In genomic region chr2:235029054-235029453, GRCh38 we compare ENCODE assay signal across 21 cellular contexts.
A peak's percentile ranks its signal among the peaks of the same experiment; 100 is the strongest.
DNase-seq lines count a peak whose midpoint lies in the region; ATAC-seq, FAIRE-seq and TF ChIP-seq lines count a peak whose summit lies in the region.
"Had no signal": no experiment of that assay in that cellular context is flagged by ENCODE, and none has a peak within 500 bp of the region (broad histone marks: within the 10 kb centered on the region; RNA-seq: fewer than 3 reads in every experiment).

No MANE protein-coding gene starts in this region.

- no peak overlapping the region for H3K27ac ChIP-seq in heart right ventricle
- peak overlapping the region; percentile 100 for H3K27ac ChIP-seq in RWPE2 (ENCODE audit: poor library complexity, severe bottlenecking)
- no peak overlapping the region for H3K27ac ChIP-seq in small intestine (ENCODE audit: low read depth in 1 of 2, low read length in 1 of 2)
- H3K27ac ChIP-seq: BLaER1 treated with 17β-estradiol and CSF1 and Interleukin-3, amounts not matched to agents 10 nM and 100 nM; KMS-11 had no signal

- H3K9me3 ChIP-seq in heart right ventricle: no peaks in the 10 kb centered on the region
- H3K9me3 ChIP-seq in RWPE2 (ENCODE audit: severe bottlenecking): no peaks in the 10 kb centered on the region
- no peaks in the 10 kb centered on the region for H3K9me3 ChIP-seq in small intestine (ENCODE audit: control insufficient read depth, low read depth)
- H3K9me3 ChIP-seq: BLaER1 treated with 17β-estradiol and CSF1 and Interleukin-3, amounts not matched to agents 10 nM and 100 nM had no signal

- 82 to 91% methylated on average over 7 of the region's 7 CpGs for WGBS in heart right ventricle, 2 donors
- WGBS in small intestine, 3 donors: 85 to 89% (median 85%) methylated on average over 7 of the region's 7 CpGs

- no peaks in the 10 kb centered on the region for H3K27me3 Mint-ChIP-seq in nephron progenitor cell (ENCODE audit: low read depth, poor library complexity)

- TF ChIP-seq CTCF in heart right ventricle (IDR thresholded peaks at IDR 0.05) (no peak), RWPE2 (IDR thresholded peaks at IDR 0.05; ENCODE audit: poor library complexity, severe bottlenecking) (no peak), nephron progenitor cell (IDR thresholded peaks at IDR 0.05) (no peak)

- H3K27me3 ChIP-seq in heart right ventricle (no peaks in the 10 kb centered on the region), RWPE2 (ENCODE audit: insufficient read depth, poor library complexity, severe bottlenecking) (no peaks in the 10 kb centered on the region), small intestine (ENCODE audit: control insufficient read depth in 2 of 2, insufficient read depth in 2 of 2, low read length in 2 of 2) (no peaks in the 10 kb centered on the region)
- H3K27me3 ChIP-seq: BLaER1 treated with 17β-estradiol and CSF1 and Interleukin-3, amounts not matched to agents 10 nM and 100 nM had no signal

- H3K36me3 ChIP-seq in heart right ventricle (no peaks in the 10 kb centered on the region), RWPE2 (ENCODE audit: low read depth) (no peaks in the 10 kb centered on the region; the same call in none of the 2 replicates), small intestine (ENCODE audit: control insufficient read depth in 2 of 2, insufficient read depth in 2 of 2, low read length in 2 of 2) (no peaks in the 10 kb centered on the region)
- H3K36me3 ChIP-seq: BLaER1 treated with 17β-estradiol and CSF1 and Interleukin-3, amounts not matched to agents 10 nM and 100 nM had no signal

- DNase-seq in Right ventricle myocardium superior (peak; percentile 17), heart right ventricle (no peak), RWPE2 (ENCODE audit: low spot score) (no peak), nephron progenitor cell (no peak), urothelium cell line (ENCODE audit: low spot score) (no peak), DMS53 treated with DMSO at 0.1 percent for 48 hours (lab: John Stamatoyannopoulos, UW; ENCODE audit: unreplicated experiment) (no peak), small intestine (no peak)
- DNase-seq: DND-41, GOT3, NCI-H1048, NCI-H1436 treated with DMSO at 0.1 percent for 48 hours, NCI-H2081, NCI-H510A, NCI-H774 had no signal

- H3K9me3 Mint-ChIP-seq in nephron progenitor cell: no peaks in the 10 kb centered on the region

- H3K4me3 ChIP-seq in heart right ventricle (no peak overlapping the region), RWPE2 (ENCODE audit: severe bottlenecking) (no peak overlapping the region), small intestine (ENCODE audit: low read depth in 1 of 2, low read length in 2 of 2) (no peak overlapping the region)
- H3K4me3 ChIP-seq: BLaER1 treated with 17β-estradiol and CSF1 and Interleukin-3, amounts not matched to agents 10 nM and 100 nM; GM12878 had no signal

- FAIRE-seq in urothelium cell line (lab: Jason Lieb, UNC): peak; percentile 69
- no peak for FAIRE-seq in small intestine (lab: Jason Lieb, UNC)
- FAIRE-seq: G401.6, GM12878, GM18507, RCC 7860 had no signal

- no peak overlapping the region for H3K4me3 Mint-ChIP-seq in nephron progenitor cell

- peak overlapping the region; percentile 73 for H3K27ac Mint-ChIP-seq in nephron progenitor cell

- peaks cover 76% of the 10 kb centered on the region for H3K4me1 Mint-ChIP-seq in nephron progenitor cell

- ATAC-seq in Right ventricle myocardium superior (ENCODE audit: poor library complexity) (no peak), heart right ventricle (no peak), RWPE2 (ENCODE audit: low read depth) (no peak), HG02759 (IDR thresholded peaks at IDR 0.05; ENCODE audit: unreplicated experiment) (no peak)
- ATAC-seq: GM12878 had no signal

- H3K36me3 Mint-ChIP-seq in nephron progenitor cell (ENCODE audit: low read depth): peaks cover 16% of the 10 kb centered on the region

- intact Hi-C loops in Right ventricle myocardium superior (cut with DNase I): no loop called here
- intact Hi-C loops in heart right ventricle (cut with DNase I): loop anchor here in 1 of 10 donors (10.0 kb wide), 1 partner anchor 74 kb away; the partner anchor contains the start of gene SH3BP4

- H3K4me1 ChIP-seq in heart right ventricle (peaks cover 4 to 52% (median 30%) of the 10 kb centered on the region in 9 donors), RWPE2 (ENCODE audit: insufficient read depth, poor library complexity, severe bottlenecking) (peaks cover 38% of the 10 kb centered on the region), small intestine (ENCODE audit: control insufficient read depth in 2 of 2, insufficient read depth in 1 of 2, low read depth in 1 of 2, low read length in 1 of 2) (peaks cover 9 to 19% of the 10 kb centered on the region in 2 donors)
